ENCODE assay signal across 20 cellular contexts in genomic region chr11:69925366-69926196, GRCh38.
DNase-seq lines count a peak whose midpoint lies in the region; ATAC-seq and TF ChIP-seq lines count a peak whose summit lies in the region.
"Had no signal": no experiment of that assay in that cellular context is flagged by ENCODE, and none has a peak within 500 bp of the region (broad histone marks: within the 10 kb centered on the region; RNA-seq: fewer than 3 reads in every experiment).

No MANE protein-coding gene starts in this region.

- H3K9me3 ChIP-seq in ascending aorta (no peaks in the 10 kb centered on the region), left lung (no peaks in the 10 kb centered on the region), thoracic aorta (no peaks in the 10 kb centered on the region)
- peaks cover 4% of the 10 kb centered on the region for H3K9me3 ChIP-seq in effector memory CD4-positive, alpha-beta T cell (ENCODE audit: control insufficient read depth, low read length)

- peaks cover 6 to 15% (median 8%) of the 10 kb centered on the region in 3 donors for H3K27me3 Mint-ChIP-seq in immature natural killer cell (ENCODE audit: low read depth in 3 of 3)

- H3K9me3 Mint-ChIP-seq in immature natural killer cell: no peaks in the 10 kb centered on the region
- H3K9me3 Mint-ChIP-seq: activated T-helper 17 cell treated with anti-CD3 and anti-CD28 coated beads, Interleukin-2, amount 50 U/mL, for 72 hours had no signal

- H3K4me3 ChIP-seq in ascending aorta (no peak overlapping the region), left lung (no peak overlapping the region), thoracic aorta (no peak overlapping the region)
- H3K4me3 ChIP-seq in effector memory CD4-positive, alpha-beta T cell (ENCODE audit: insufficient read depth, low read depth, low read length, poor library complexity, severe bottlenecking): no peak overlapping the region
- H3K4me3 ChIP-seq: stomach had no signal

- DNase-seq in activated naive CD4-positive, alpha-beta T cell treated with anti-CD3 and anti-CD28 coated beads, Interleukin-2, amount 50 U/mL, for 16 hours: peak; percentile 5
- DNase-seq in activated naive CD4-positive, alpha-beta T cell (lab: John Stamatoyannopoulos, UW): no peak
- DNase-seq in ascending aorta (ENCODE audit: low spot score in 2 of 2) (peak in 1 of 2 donors; percentile 61), left lung (peak; percentile 22 to 24), thoracic aorta (ENCODE audit: low spot score) (no peak), immature natural killer cell (no peak)
- DNase-seq in effector memory CD4-positive, alpha-beta T cell: no peak
- DNase-seq: activated CD4-positive, CD25-positive, alpha-beta regulatory T cell; amniotic stem cell; CD4-positive, alpha-beta memory T cell; cerebellar nuclear complex; DND-41; mammary epithelial cell; NK-92 treated with Interleukin-12 subunit alpha and Interleukin-12 subunit beta, amount 100 ng/mL, for 24 hours; RPMI8226; stomach; T-cell had no signal

- peaks cover 0 to 5% of the 10 kb centered on the region in 2 donors for H3K4me1 Mint-ChIP-seq in immature natural killer cell
- H3K4me1 Mint-ChIP-seq: activated T-helper 17 cell treated with anti-CD3 and anti-CD28 coated beads, Interleukin-2, amount 50 U/mL, for 72 hours had no signal

- intact Hi-C loops in ascending aorta (cut with DNase I): no loop called here
- intact Hi-C loops in left lung (cut with DNase I): no loop called here

- H3K36me3 Mint-ChIP-seq in immature natural killer cell: no peaks in the 10 kb centered on the region
- H3K36me3 Mint-ChIP-seq: CD4-positive, alpha-beta memory T cell; T-cell had no signal

- H3K27ac ChIP-seq in ascending aorta: peak overlapping the region; percentile 52 to 56
- no peak overlapping the region for H3K27ac ChIP-seq in left lung
- H3K27ac ChIP-seq in thoracic aorta: peak overlapping the region; percentile 10 to 49
- no peak overlapping the region for H3K27ac ChIP-seq in effector memory CD4-positive, alpha-beta T cell (ENCODE audit: insufficient read depth, low read length, poor library complexity, severe bottlenecking)
- H3K27ac ChIP-seq: stomach had no signal

- ATAC-seq in left lung (no peak), thoracic aorta (ENCODE audit: insufficient number of reproducible peaks, low FRiP score, low read depth) (no peak), HG02642 (IDR thresholded peaks at IDR 0.05; ENCODE audit: poor library complexity, unreplicated experiment) (no peak)
- ATAC-seq: activated T-helper 17 cell treated with anti-CD3 and anti-CD28 coated beads, Interleukin-2, amount 50 U/mL, for 72 hours; HCT116 had no signal

- no peak for TF ChIP-seq CTCF in ascending aorta (IDR thresholded peaks at IDR 0.05)
- no peak for TF ChIP-seq CTCF in left lung (IDR thresholded peaks at IDR 0.05)
- TF ChIP-seq CTCF in thoracic aorta (IDR thresholded peaks at IDR 0.05): no peak

- H3K36me3 ChIP-seq in ascending aorta (no peaks in the 10 kb centered on the region), left lung (no peaks in the 10 kb centered on the region), thoracic aorta (no peaks in the 10 kb centered on the region)
- no peaks in the 10 kb centered on the region for H3K36me3 ChIP-seq in effector memory CD4-positive, alpha-beta T cell (ENCODE audit: control insufficient read depth, insufficient read depth, low read length)
- H3K36me3 ChIP-seq: stomach had no signal

- peaks cover 5 to 13% of the 10 kb centered on the region in 2 donors for H3K4me1 ChIP-seq in ascending aorta
- peaks cover 0 to 5% of the 10 kb centered on the region in 2 donors for H3K4me1 ChIP-seq in left lung
- H3K4me1 ChIP-seq in thoracic aorta (ENCODE audit: control insufficient read depth in 1 of 2, low read depth in 2 of 2): peaks cover 3 to 17% of the 10 kb centered on the region in 2 donors
- H3K4me1 ChIP-seq in effector memory CD4-positive, alpha-beta T cell (ENCODE audit: control insufficient read depth, insufficient read depth, low read length, poor library complexity, severe bottlenecking): no peaks in the 10 kb centered on the region

- no peaks in the 10 kb centered on the region for H3K27me3 ChIP-seq in ascending aorta
- H3K27me3 ChIP-seq in left lung: peaks cover 0 to 82% of the 10 kb centered on the region in 2 donors
- H3K27me3 ChIP-seq in thoracic aorta (replicated peaks; ENCODE audit: insufficient read depth): no peaks in the 10 kb centered on the region
- H3K27me3 ChIP-seq in effector memory CD4-positive, alpha-beta T cell (replicated peaks; ENCODE audit: control insufficient read depth, insufficient read depth, low read length, poor library complexity, severe bottlenecking): peaks cover 6% of the 10 kb centered on the region

- H3K27ac Mint-ChIP-seq in immature natural killer cell: no peak overlapping the region
- H3K27ac Mint-ChIP-seq: activated T-helper 17 cell treated with anti-CD3 and anti-CD28 coated beads, Interleukin-2, amount 50 U/mL, for 72 hours; CD4-positive, alpha-beta memory T cell; T-cell had no signal

- H3K4me3 Mint-ChIP-seq in immature natural killer cell: no peak overlapping the region
- H3K4me3 Mint-ChIP-seq: activated T-helper 17 cell treated with anti-CD3 and anti-CD28 coated beads, Interleukin-2, amount 50 U/mL, for 72 hours; T-cell had no signal

Comparison
In these comparisons a context has a peak if more than half of its experiments do, and no peak if none do; other contexts are left out.
1. DNase-seq: peak in activated naive CD4-positive, alpha-beta T cell treated with anti-CD3 and anti-CD28 coated beads, Interleukin-2, amount 50 U/mL, for 16 hours (single experiment) and left lung (2 of 2); none in activated naive CD4-positive, alpha-beta T cell (0 of 4), thoracic aorta (single experiment), immature natural killer cell (0 of 3) and effector memory CD4-positive, alpha-beta T cell (0 of 3).
2. H3K27ac ChIP-seq: peak in ascending aorta (2 of 2) and thoracic aorta (2 of 2); none in left lung (0 of 2) and effector memory CD4-positive, alpha-beta T cell (single experiment).